In genomic region chr2:144014108-144014507, GRCh38 we compare ENCODE assay signal across 26 cellular contexts.
DNase-seq lines count a peak whose midpoint lies in the region; ATAC-seq and TF ChIP-seq lines count a peak whose summit lies in the region.
"Had no signal": no experiment of that assay in that cellular context is flagged by ENCODE, and none has a peak within 500 bp of the region (broad histone marks: within the 10 kb centered on the region; RNA-seq: fewer than 3 reads in every experiment).

No MANE protein-coding gene starts in this region.

- no peaks in the 10 kb centered on the region for H3K9me3 Mint-ChIP-seq in stimulated activated naive CD8-positive, alpha-beta T cell treated with anti-CD3 and anti-CD28 coated beads, Interleukin-15, amount 100 ng/mL, for 72 hours
- H3K9me3 Mint-ChIP-seq: activated CD4-positive, alpha-beta memory T cell treated with anti-CD3 and anti-CD28 coated beads for 36 hours; activated naive CD8-positive, alpha-beta T cell treated with anti-CD3 and anti-CD28 coated beads, Interleukin-2, amount 50 U/mL, for 24 hours; naive B cell had no signal

- no peak for TF ChIP-seq CTCF in fibroblast of the aortic adventitia (IDR thresholded peaks at IDR 0.05; ENCODE audit: insufficient read depth, low read length)

- H3K4me3 ChIP-seq in fibroblast of the aortic adventitia (ENCODE audit: low read depth, low read length), result no peak overlapping the region
- H3K4me3 ChIP-seq: BLaER1, gastroesophageal sphincter, ovary, right atrium auricular region had no signal

- DNase-seq in stimulated activated naive CD8-positive, alpha-beta T cell treated with anti-CD3 and anti-CD28 coated beads, Interleukin-15, Interleukin-2, amounts not matched to agents 100 U/mL and 50 U/mL, for 24 hours, result peak; percentile 8
- DNase-seq in stimulated activated naive CD8-positive, alpha-beta T cell treated with anti-CD3 and anti-CD28 coated beads, Interleukin-15, amount 100 ng/mL, for 72 hours, result no peak
- DNase-seq in amniotic epithelial cell (ENCODE audit: low read depth) (peak; percentile 10), fibroblast of the aortic adventitia (ENCODE audit: low read depth) (peak; percentile 26), stromal cell of bone marrow (ENCODE audit: low read depth) (peak; percentile 19), RKO (ENCODE audit: low spot score) (no peak)
- DNase-seq: activated CD4-positive, alpha-beta memory T cell treated with anti-CD3 and anti-CD28 coated beads for 36 hours; activated gamma-delta T cell; activated naive CD8-positive, alpha-beta T cell treated with anti-CD3 and anti-CD28 coated beads, Interleukin-2, amount 50 U/mL, for 24 hours; COR-L47; cortex of kidney; DMS79 treated with DMSO at 0.1 percent for 48 hours; H7; kidney; MM.1S; naive B cell; NCI-H1436 treated with DMSO at 0.1 percent for 48 hours; NCI-H526 treated with DMSO at 0.1 percent for 48 hours; ovary; substantia nigra had no signal

- no peak for ATAC-seq in stimulated activated naive CD8-positive, alpha-beta T cell treated with anti-CD3 and anti-CD28 coated beads, Interleukin-15, Interleukin-2, amounts not matched to agents 100 U/mL and 50 U/mL, for 24 hours
- no peak for ATAC-seq in stimulated activated naive CD8-positive, alpha-beta T cell treated with anti-CD3 and anti-CD28 coated beads, Interleukin-15, amount 100 ng/mL, for 72 hours
- ATAC-seq in GM19395 (IDR thresholded peaks at IDR 0.05; ENCODE audit: unreplicated experiment), result no peak
- ATAC-seq in HG03571 (IDR thresholded peaks at IDR 0.05; ENCODE audit: unreplicated experiment), result no peak
- ATAC-seq: activated naive CD8-positive, alpha-beta T cell treated with anti-CD3 and anti-CD28 coated beads, Interleukin-2, amount 50 U/mL, for 24 hours; gastroesophageal sphincter; SK-N-SH treated with all-trans-retinoic acid at 6 μM for 48 hours had no signal

- H3K4me1 Mint-ChIP-seq in stimulated activated naive CD8-positive, alpha-beta T cell treated with anti-CD3 and anti-CD28 coated beads, Interleukin-15, amount 100 ng/mL, for 72 hours, result no peaks in the 10 kb centered on the region
- H3K4me1 Mint-ChIP-seq: naive B cell had no signal

- H3K4me3 Mint-ChIP-seq in stimulated activated naive CD8-positive, alpha-beta T cell treated with anti-CD3 and anti-CD28 coated beads, Interleukin-15, amount 100 ng/mL, for 72 hours, result no peak overlapping the region
- H3K4me3 Mint-ChIP-seq: activated CD4-positive, alpha-beta memory T cell treated with anti-CD3 and anti-CD28 coated beads for 36 hours; activated naive CD8-positive, alpha-beta T cell treated with anti-CD3 and anti-CD28 coated beads, Interleukin-2, amount 50 U/mL, for 24 hours; naive B cell had no signal

- no peaks in the 10 kb centered on the region for H3K27me3 Mint-ChIP-seq in stimulated activated naive CD8-positive, alpha-beta T cell treated with anti-CD3 and anti-CD28 coated beads, Interleukin-15, amount 100 ng/mL, for 72 hours
- H3K27me3 Mint-ChIP-seq: activated CD4-positive, alpha-beta memory T cell treated with anti-CD3 and anti-CD28 coated beads for 36 hours; activated naive CD8-positive, alpha-beta T cell treated with anti-CD3 and anti-CD28 coated beads, Interleukin-2, amount 50 U/mL, for 24 hours; naive B cell had no signal

- H3K27ac Mint-ChIP-seq in stimulated activated naive CD8-positive, alpha-beta T cell treated with anti-CD3 and anti-CD28 coated beads, Interleukin-15, amount 100 ng/mL, for 72 hours, result no peak overlapping the region
- H3K27ac Mint-ChIP-seq: activated CD4-positive, alpha-beta memory T cell treated with anti-CD3 and anti-CD28 coated beads for 36 hours; activated naive CD8-positive, alpha-beta T cell treated with anti-CD3 and anti-CD28 coated beads, Interleukin-2, amount 50 U/mL, for 24 hours had no signal

Comparison
In these comparisons a context has a peak if more than half of its experiments do, and no peak if none do; other contexts are left out.
1. DNase-seq: peak in stimulated activated naive CD8-positive, alpha-beta T cell treated with anti-CD3 and anti-CD28 coated beads, Interleukin-15, Interleukin-2, amounts not matched to agents 100 U/mL and 50 U/mL, for 24 hours (single experiment), amniotic epithelial cell (single experiment), fibroblast of the aortic adventitia (single experiment) and stromal cell of bone marrow (single experiment); none in stimulated activated naive CD8-positive, alpha-beta T cell treated with anti-CD3 and anti-CD28 coated beads, Interleukin-15, amount 100 ng/mL, for 72 hours (0 of 2) and RKO (single experiment).